ENCODE assay signal across 23 cellular contexts in the genomic region with DNA sequence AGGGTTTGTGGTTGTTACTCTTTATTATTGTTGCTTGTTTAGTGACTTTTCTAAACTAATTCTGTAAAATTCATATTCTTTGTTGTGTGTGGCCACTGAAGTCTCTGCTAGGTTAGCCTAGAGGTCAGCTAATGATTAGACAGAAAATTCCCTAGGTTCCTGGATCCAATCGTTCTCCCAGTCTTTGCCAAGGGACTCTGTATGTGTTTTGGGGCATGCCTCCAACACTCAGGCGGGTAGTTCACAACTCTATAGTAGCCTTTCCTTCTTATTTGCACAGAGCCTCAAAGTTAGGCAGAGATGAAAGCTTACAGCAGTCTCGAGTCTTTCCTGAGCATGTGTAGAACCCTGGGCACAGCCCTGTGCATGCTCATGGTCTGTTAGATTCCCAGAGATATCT. TPM values are rescaled to one million over a fixed set of nuclear protein-coding genes. Genes with fewer than 3 reads are reported as not detected.
DNase-seq lines count a peak whose midpoint lies in the region; ATAC-seq and TF ChIP-seq lines count a peak whose summit lies in the region.
"Had no signal": no experiment of that assay in that cellular context is flagged by ENCODE, and none has a peak within 500 bp of the region (broad histone marks: within the 10 kb centered on the region; RNA-seq: fewer than 3 reads in every experiment).

No MANE protein-coding gene starts in this region.

- no peak overlapping the region for H2AFZ ChIP-seq in osteoblast (ENCODE audit: low read length)
- H2AFZ ChIP-seq: PC-9 had no signal

- no peak for TF ChIP-seq CTCF in osteoblast (IDR thresholded peaks at IDR 0.05; ENCODE audit: extremely low read depth, low read depth, low read length)

- no peak overlapping the region for H3K4me2 ChIP-seq in osteoblast (ENCODE audit: insufficient read depth, low read length)
- H3K4me2 ChIP-seq: PC-9 had no signal

- intact Hi-C loops in naive thymus-derived CD4-positive, alpha-beta T cell (cut with micrococcal nuclease) = no loop called here

- no peaks in the 10 kb centered on the region for H3K36me3 ChIP-seq in osteoblast (ENCODE audit: insufficient read depth, low read length)
- no peaks in the 10 kb centered on the region for H3K36me3 ChIP-seq in naive thymus-derived CD4-positive, alpha-beta T cell (ENCODE audit: control insufficient read depth in 2 of 3, insufficient read depth in 3 of 3, low read length in 3 of 3)
- H3K36me3 ChIP-seq: MG63, SJSA1 had no signal

- no peaks in the 10 kb centered on the region for H3K79me2 ChIP-seq in osteoblast (ENCODE audit: insufficient read depth, low read length)

- CTCF ChIA-PET in naive thymus-derived CD4-positive, alpha-beta T cell (lab: Charles Lee) = no interaction called here

- peaks cover 10% of the 10 kb centered on the region for H3K27me3 ChIP-seq in osteoblast (ENCODE audit: insufficient read depth, low read length)
- H3K27me3 ChIP-seq in naive thymus-derived CD4-positive, alpha-beta T cell (ENCODE audit: control insufficient read depth in 2 of 2, insufficient read depth in 2 of 2, low read length in 2 of 2) = no peaks in the 10 kb centered on the region
- H3K27me3 ChIP-seq: MG63, SJSA1 had no signal

- H3K9me3 ChIP-seq in osteoblast (ENCODE audit: low read depth, low read length) = no peaks in the 10 kb centered on the region
- no peaks in the 10 kb centered on the region for H3K9me3 ChIP-seq in naive thymus-derived CD4-positive, alpha-beta T cell (ENCODE audit: control insufficient read depth in 2 of 3, low read length in 3 of 3)
- H3K9me3 ChIP-seq: MG63, SJSA1 had no signal

- DNase-seq in activated CD8-positive, alpha-beta memory T cell treated with anti-CD3 and anti-CD28 coated beads for 24 hours = peak; percentile 26
- DNase-seq in activated CD8-positive, alpha-beta memory T cell treated with anti-CD3 and anti-CD28 coated beads, Interleukin-2, amount 50 U/mL, for 48 hours = no peak
- DNase-seq in islet precursor cell (peak; percentile 22), osteoblast (ENCODE audit: insufficient read length, low spot score, missing footprints) (peak; percentile 44), ureter (ENCODE audit: low spot score) (peak; percentile 19)
- DNase-seq in activated T-cell treated with anti-CD3 and anti-CD28 coated beads, Interleukin-2, amount 50 U/mL, for 1 hour = no peak
- DNase-seq in naive thymus-derived CD4-positive, alpha-beta T cell = no peak
- DNase-seq: CD8-positive, alpha-beta memory T cell; DMS 273 treated with DMSO at 0.1 percent for 48 hours; H7; KG1; MG63; NCI-H2029; NCI-H446; NCI-H524 treated with DMSO at 0.1 percent for 48 hours; NCI-H774; PC-9; Right ventricle myocardium superior had no signal

- no peak for ATAC-seq in naive thymus-derived CD4-positive, alpha-beta T cell
- ATAC-seq in esophagus mucosa = no peak

- peaks cover 4% of the 10 kb centered on the region for H3K4me1 ChIP-seq in osteoblast (ENCODE audit: insufficient read depth, low read length)
- H3K4me1 ChIP-seq in naive thymus-derived CD4-positive, alpha-beta T cell (ENCODE audit: control insufficient read depth in 2 of 2, insufficient read depth in 2 of 2, low read length in 2 of 2) = no peaks in the 10 kb centered on the region

- peak overlapping the region in 1 of 10 donors; percentile 3 for H3K4me3 Mint-ChIP-seq in naive thymus-derived CD4-positive, alpha-beta T cell
- H3K4me3 Mint-ChIP-seq: B cell; CD8-positive, alpha-beta memory T cell had no signal

- peaks cover 0 to 9% (median 4%) of the 10 kb centered on the region in 5 donors for H3K36me3 Mint-ChIP-seq in naive thymus-derived CD4-positive, alpha-beta T cell

- peak overlapping the region in 2 of 9 donors; percentile 51 to 55 for H3K27ac Mint-ChIP-seq in naive thymus-derived CD4-positive, alpha-beta T cell
- H3K27ac Mint-ChIP-seq: B cell; CD8-positive, alpha-beta memory T cell had no signal

- POLR2A ChIA-PET in naive thymus-derived CD4-positive, alpha-beta T cell (lab: Charles Lee) = interaction anchor here (0.6 kb wide), 1 partner anchor 135 kb away, joined by 3 read pairs; no protein-coding TSS in a partner anchor

- peaks cover 0 to 45% (median 0%) of the 10 kb centered on the region in 5 donors for H3K27me3 Mint-ChIP-seq in naive thymus-derived CD4-positive, alpha-beta T cell

- H3K4me3 ChIP-seq in osteoblast (ENCODE audit: insufficient read depth, low read length) = no peak overlapping the region
- H3K4me3 ChIP-seq in naive thymus-derived CD4-positive, alpha-beta T cell (ENCODE audit: low read length) = no peak overlapping the region
- H3K4me3 ChIP-seq: MG63, PC-9, SJSA1 had no signal

- no peaks in the 10 kb centered on the region for H4K20me1 ChIP-seq in osteoblast (ENCODE audit: insufficient read depth, low read length)

- no peak overlapping the region for H3K27ac ChIP-seq in osteoblast (ENCODE audit: low read depth, low read length)
- H3K27ac ChIP-seq in naive thymus-derived CD4-positive, alpha-beta T cell (ENCODE audit: low read depth, low read length) = no peak overlapping the region
- H3K27ac ChIP-seq: 22Rv1, C4-2B, PC-9, SJSA1 had no signal

- H3K9me3 Mint-ChIP-seq in naive thymus-derived CD4-positive, alpha-beta T cell = peaks cover 0 to 18% (median 5%) of the 10 kb centered on the region in 11 donors

- peaks cover 0 to 5% (median 0%) of the 10 kb centered on the region in 7 donors for H3K4me1 Mint-ChIP-seq in naive thymus-derived CD4-positive, alpha-beta T cell
- H3K4me1 Mint-ChIP-seq: B cell had no signal

RNA-seq across cellular contexts. Expression of gene RIN3, which starts 32.7 kb away (rescaled TPM):
- total RNA-seq in osteoblast = 7.6 and 10.3 TPM in 2 replicates
- total RNA-seq in ureter = 27.3 TPM
- total RNA-seq in naive thymus-derived CD4-positive, alpha-beta T cell = 100 to 1,000 TPM in 4 of 5 experiments, 10 to 100 TPM in 1; 45.4 to 182 (median 132) TPM
- 10 to 100 TPM; 27.2 to 51.2 TPM for polyA plus RNA-seq in naive thymus-derived CD4-positive, alpha-beta T cell
- total RNA-seq in esophagus mucosa = 5.4 TPM

Comparison
In these comparisons a context has a peak if more than half of its experiments do, and no peak if none do; other contexts are left out.
1. DNase-seq: peak in activated CD8-positive, alpha-beta memory T cell treated with anti-CD3 and anti-CD28 coated beads for 24 hours (single experiment), islet precursor cell (single experiment), osteoblast (single experiment) and ureter (single experiment); none in activated CD8-positive, alpha-beta memory T cell treated with anti-CD3 and anti-CD28 coated beads, Interleukin-2, amount 50 U/mL, for 48 hours (single experiment), activated T-cell treated with anti-CD3 and anti-CD28 coated beads, Interleukin-2, amount 50 U/mL, for 1 hour (single experiment) and naive thymus-derived CD4-positive, alpha-beta T cell (0 of 9).